In genomic region chr13:81207221-81207620, GRCh38 we compare ENCODE assay signal across 27 cellular contexts.
"Had no signal": no experiment of that assay in that cellular context is flagged by ENCODE, and none has a peak within 500 bp of the region (broad histone marks: within the 10 kb centered on the region; RNA-seq: fewer than 3 reads in every experiment).

No MANE protein-coding gene starts in this region.

- H3K36me3 ChIP-seq: adrenal gland, ascending aorta, breast epithelium, cardiac muscle cell, colonic mucosa, esophagus squamous epithelium, gastrocnemius medialis, heart left ventricle had no signal

- H3K27ac ChIP-seq: adrenal gland, ascending aorta, breast epithelium, cardiac muscle cell, colonic mucosa, dorsolateral prefrontal cortex, epithelial cell of prostate, esophagus squamous epithelium, foreskin keratinocyte, gastrocnemius medialis, heart left ventricle had no signal

- H3K4me3 ChIP-seq: adrenal gland, ascending aorta, breast epithelium, cardiac muscle cell, colonic mucosa, dorsolateral prefrontal cortex, esophagus squamous epithelium, gastrocnemius medialis, heart left ventricle had no signal

- H3K27me3 ChIP-seq: adrenal gland, ascending aorta, breast epithelium, cardiac muscle cell, colonic mucosa, dorsolateral prefrontal cortex, esophagus squamous epithelium, foreskin keratinocyte, gastrocnemius medialis, heart left ventricle had no signal

- DNase-seq: activated CD4-positive, alpha-beta memory T cell treated with anti-CD3 and anti-CD28 coated beads, Interleukin-2, amount 10 ng/mL, durations not matched to agents 7 days and 5 days; activated CD4-positive, alpha-beta T cell treated with anti-CD3 and anti-CD28 coated beads for 1 hour; activated CD4-positive, alpha-beta T cell treated with anti-CD3 and anti-CD28 coated beads for 4 hours; activated CD4-positive, alpha-beta T cell treated with anti-CD3 and anti-CD28 coated beads, Interleukin-2, amount 10 ng/mL, durations not matched to agents 7 days and 5 days; activated CD4-positive, alpha-beta T cell treated with anti-CD3 and anti-CD28 coated beads, Interleukin-2, amount 50 U/mL, for 4 hours; activated effector memory CD4-positive, alpha-beta T cell treated with Interleukin-2 at 50 U/mL for 16 hours; activated gamma-delta T cell treated with Interleukin-2 at 50 U/mL for 16 hours; activated naive CD4-positive, alpha-beta T cell treated with anti-CD3 and anti-CD28 coated beads, Interleukin-2, amount 50 U/mL, for 16 hours; activated naive CD4-positive, alpha-beta T cell treated with Interleukin-2 at 50 U/mL for 16 hours; activated T-cell treated with anti-CD3 and anti-CD28 coated beads, Interleukin-2, amount 50 U/mL, for 4 hours; adrenal gland; central memory CD4-positive, alpha-beta T cell; cerebellar nuclear complex; colonic mucosa; dorsolateral prefrontal cortex; esophagus squamous epithelium; gastrocnemius medialis; glutamatergic neuron; heart left ventricle; T-helper 2 cell had no signal

- H3K4me1 ChIP-seq: ascending aorta, breast epithelium, colonic mucosa, esophagus squamous epithelium, foreskin keratinocyte, gastrocnemius medialis, heart left ventricle had no signal

- H3K9me3 ChIP-seq: adrenal gland, ascending aorta, breast epithelium, colonic mucosa, esophagus squamous epithelium, gastrocnemius medialis, heart left ventricle had no signal

- ATAC-seq: activated T-cell treated with anti-CD3 and anti-CD28 coated beads, Interleukin-2, amount 50 U/mL, for 4 hours; activated T-helper 17 cell treated with anti-CD3 and anti-CD28 coated beads, Interleukin-2, amount 50 U/mL, for 72 hours; foreskin keratinocyte; gastrocnemius medialis; heart left ventricle; WTC11 had no signal
